28 cellular contexts compared by ENCODE assay signal in the genomic region with DNA sequence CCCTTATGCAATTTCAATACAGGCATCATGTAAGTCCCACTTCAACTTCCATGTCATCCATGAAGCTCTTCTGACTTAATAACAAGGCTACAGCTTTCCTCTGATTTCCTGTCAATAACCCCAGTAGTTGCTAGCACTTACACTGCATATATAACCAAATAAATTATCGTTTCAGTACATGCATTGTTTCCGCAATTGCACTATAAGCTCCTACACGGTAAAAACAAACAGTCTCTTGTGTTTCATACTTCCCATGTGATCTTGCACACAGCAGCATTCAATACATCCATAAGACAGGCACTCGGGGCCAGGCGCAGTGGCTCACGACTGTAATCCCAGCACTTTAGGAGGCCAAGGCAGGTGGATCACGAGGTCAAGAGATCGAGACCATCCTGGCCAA.
"Had no signal": no experiment of that assay in that cellular context is flagged by ENCODE, and none has a peak within 500 bp of the region (broad histone marks: within the 10 kb centered on the region; RNA-seq: fewer than 3 reads in every experiment).

No MANE protein-coding gene starts in this region.

- H3K4me3 Mint-ChIP-seq: natural killer cell; nephron; stimulated activated effector memory CD8-positive, alpha-beta T cell treated with anti-CD3 and anti-CD28 coated beads, Interleukin-12 subunit alpha, Interleukin-12 subunit beta, amount 100 ng/mL, for 72 hours; stimulated activated naive B cell treated with anti-CD40 and anti-IgM and Interleukin-4, amounts not matched to agents 10 μg/mL and 1 μg/mL and 100 μg/mL, for 72 hours; stimulated activated naive CD8-positive, alpha-beta T cell treated with anti-CD3 and anti-CD28 coated beads, Interleukin-15, Interleukin-2, amounts not matched to agents 100 ng/mL and 50 ng/mL, for 24 hours had no signal

- H3K9me3 Mint-ChIP-seq: natural killer cell; nephron; stimulated activated effector memory CD8-positive, alpha-beta T cell treated with anti-CD3 and anti-CD28 coated beads, Interleukin-12 subunit alpha, Interleukin-12 subunit beta, amount 100 ng/mL, for 72 hours; stimulated activated naive B cell treated with anti-CD40 and anti-IgM and Interleukin-4, amounts not matched to agents 10 μg/mL and 1 μg/mL and 100 μg/mL, for 72 hours; stimulated activated naive CD8-positive, alpha-beta T cell treated with anti-CD3 and anti-CD28 coated beads, Interleukin-15, Interleukin-2, amounts not matched to agents 100 ng/mL and 50 ng/mL, for 24 hours had no signal

- H3K27me3 ChIP-seq: neutrophil, pancreas, right lobe of liver, sigmoid colon, stomach, thyroid gland, tibial nerve, upper lobe of left lung, vagina had no signal

- H3K4me1 Mint-ChIP-seq: nephron had no signal

- H3K27me3 Mint-ChIP-seq: progenitor cell of endocrine pancreas; stimulated activated naive B cell treated with anti-CD40 and anti-IgM and Interleukin-4, amounts not matched to agents 10 μg/mL and 1 μg/mL and 100 μg/mL, for 72 hours; stimulated activated naive CD8-positive, alpha-beta T cell treated with anti-CD3 and anti-CD28 coated beads, Interleukin-15, Interleukin-2, amounts not matched to agents 100 ng/mL and 50 ng/mL, for 24 hours had no signal

- DNase-seq: natural killer cell; nucleus accumbens; pancreas; posterior cingulate gyrus; psoas muscle; right cardiac atrium; right lobe of liver; sigmoid colon; small intestine; stimulated activated CD4-positive, alpha-beta T cell treated with anti-CD3 and anti-CD28 coated beads, Interleukin-15, amount 100 ng/mL, for 24 hours; stimulated activated CD4-positive, alpha-beta T cell treated with anti-CD3 and anti-CD28 coated beads, Interleukin-2, amount 100 ng/mL, for 24 hours; stimulated activated CD4-positive, alpha-beta T cell treated with anti-CD3 and anti-CD28 coated beads, Interleukin-2, amount 100 ng/mL, for 48 hours; stimulated activated CD4-positive, alpha-beta T cell treated with anti-CD3 and anti-CD28 coated beads, Interleukin-4, amount 100 ng/mL, for 24 hours; stimulated activated naive B cell treated with anti-CD40 and anti-IgM and Interleukin-4, amounts not matched to agents 10 μg/mL and 1 μg/mL and 100 μg/mL, for 72 hours; stimulated activated naive CD4-positive, alpha-beta T cell treated with Interleukin-2 at 50 U/mL for 16 hours; stomach; thyroid gland; trophoblast cell; upper lobe of left lung had no signal

- H3K4me3 ChIP-seq: pancreas, psoas muscle, right lobe of liver, sigmoid colon, stomach, thoracic aorta, thyroid gland, tibial nerve, upper lobe of left lung, vagina had no signal

- H3K27ac ChIP-seq: neutrophil, pancreas, psoas muscle, right lobe of liver, sigmoid colon, stomach, thoracic aorta, thyroid gland, upper lobe of left lung, vagina had no signal

- H3K27ac Mint-ChIP-seq: natural killer cell; nephron; progenitor cell of endocrine pancreas; stimulated activated effector memory CD8-positive, alpha-beta T cell treated with anti-CD3 and anti-CD28 coated beads, Interleukin-12 subunit alpha, Interleukin-12 subunit beta, amount 100 ng/mL, for 72 hours; stimulated activated naive B cell treated with anti-CD40 and anti-IgM and Interleukin-4, amounts not matched to agents 10 μg/mL and 1 μg/mL and 100 μg/mL, for 72 hours; stimulated activated naive CD8-positive, alpha-beta T cell treated with anti-CD3 and anti-CD28 coated beads, Interleukin-15, Interleukin-2, amounts not matched to agents 100 ng/mL and 50 ng/mL, for 24 hours had no signal

- ATAC-seq: natural killer cell; pancreas; psoas muscle; right cardiac atrium; right lobe of liver; stimulated activated effector memory CD8-positive, alpha-beta T cell treated with anti-CD3 and anti-CD28 coated beads, Interleukin-12 subunit alpha, Interleukin-12 subunit beta, amount 100 ng/mL, for 72 hours; stimulated activated naive B cell treated with anti-CD40 and anti-IgM and Interleukin-4, amounts not matched to agents 10 μg/mL and 1 μg/mL and 100 μg/mL, for 72 hours had no signal

- FAIRE-seq: small intestine, urothelium cell line had no signal

- H3K4me1 ChIP-seq: pancreas, psoas muscle, right lobe of liver, sigmoid colon, stomach, thyroid gland, upper lobe of left lung, vagina had no signal

- H3K9me3 ChIP-seq: neutrophil, pancreas, psoas muscle, right lobe of liver, sigmoid colon, stomach, thoracic aorta, thyroid gland, tibial nerve, upper lobe of left lung, vagina had no signal
